Comparison of ENCODE assay signal across 33 cellular contexts in the genomic region with DNA sequence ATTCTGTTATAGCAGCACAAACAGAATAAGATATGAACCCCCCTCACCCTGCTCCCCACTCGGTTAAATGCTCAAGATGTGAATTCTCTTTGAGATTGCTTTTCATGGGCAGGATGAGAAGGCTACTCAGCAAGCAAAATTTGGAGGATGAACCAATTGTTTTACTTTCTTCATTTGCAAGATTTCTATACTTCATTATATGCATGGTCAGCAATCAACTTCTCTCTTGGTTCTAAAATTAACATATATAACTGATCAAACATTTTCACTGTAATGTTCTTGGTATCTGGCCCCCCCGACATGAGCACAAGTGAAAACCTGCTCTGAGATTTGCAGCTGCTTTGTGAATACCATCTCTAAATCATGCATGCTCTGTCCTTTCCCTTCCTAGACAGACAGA.
"Had no signal": no experiment of that assay in that cellular context is flagged by ENCODE, and none has a peak within 500 bp of the region (broad histone marks: within the 10 kb centered on the region; RNA-seq: fewer than 3 reads in every experiment).

No MANE protein-coding gene starts in this region.

- DNase-seq: activated effector memory CD4-positive, alpha-beta T cell treated with anti-CD3 and anti-CD28 coated beads, Interleukin-2, amount 50 U/mL, for 16 hours; activated effector memory CD4-positive, alpha-beta T cell treated with Interleukin-2 at 50 U/mL for 16 hours; activated gamma-delta T cell; activated gamma-delta T cell treated with Interleukin-2 at 50 U/mL for 16 hours; activated naive CD4-positive, alpha-beta T cell; activated naive CD4-positive, alpha-beta T cell treated with anti-CD3 and anti-CD28 coated beads for 36 hours; activated naive CD4-positive, alpha-beta T cell treated with anti-CD3 and anti-CD28 coated beads, Interleukin-2, amount 10 ng/mL, durations not matched to agents 7 days and 5 days; activated naive CD4-positive, alpha-beta T cell treated with anti-CD3 and anti-CD28 coated beads, Interleukin-2, amount 50 U/mL, for 16 hours; activated naive CD4-positive, alpha-beta T cell treated with Interleukin-2 at 50 U/mL for 16 hours; activated naive CD8-positive, alpha-beta T cell treated with anti-CD3 and anti-CD28 coated beads for 36 hours; activated naive CD8-positive, alpha-beta T cell treated with anti-CD3 and anti-CD28 coated beads, Interleukin-2, amount 10 ng/mL, durations not matched to agents 7 days and 5 days; activated naive CD8-positive, alpha-beta T cell treated with anti-CD3 and anti-CD28 coated beads, Interleukin-2, amount 50 U/mL, for 24 hours; activated T-cell treated with anti-CD3 and anti-CD28 coated beads, Interleukin-2, amount 50 U/mL, for 4 hours; activated T-cell treated with anti-CD3 and anti-CD28 coated beads, Interleukin-2, amount 50 U/mL, for 48 hours; activated T-cell treated with anti-CD3 and anti-CD28 coated beads, Interleukin-2, amount 50 U/mL, for 72 hours; adrenal gland; amniotic stem cell; amygdala; anterior cingulate cortex; aorta; body of pancreas; brain microvascular endothelial cell; caudate nucleus; central memory CD4-positive, alpha-beta T cell; cerebellar nuclear complex had no signal

- ATAC-seq: activated naive CD4-positive, alpha-beta T cell treated with anti-CD3 and anti-CD28 coated beads, Interleukin-2, amount 50 U/mL, for 72 hours; activated naive CD8-positive, alpha-beta T cell treated with anti-CD3 and anti-CD28 coated beads, Interleukin-2, amount 50 U/mL, for 24 hours; activated T-cell treated with anti-CD3 and anti-CD28 coated beads, Interleukin-2, amount 50 U/mL, for 4 hours; activated T-cell treated with anti-CD3 and anti-CD28 coated beads, Interleukin-2, amount 50 U/mL, for 72 hours; activated T-helper 17 cell treated with anti-CD3 and anti-CD28 coated beads, Interleukin-2, amount 50 U/mL, for 72 hours; body of pancreas had no signal

- H3K27me3 ChIP-seq: adrenal gland, ascending aorta, body of pancreas, brain microvascular endothelial cell, breast epithelium, cardiac muscle cell had no signal

- H3K27ac ChIP-seq: adrenal gland, ascending aorta, body of pancreas, brain microvascular endothelial cell, breast epithelium, cardiac muscle cell had no signal

- H3K36me3 ChIP-seq: adrenal gland, ascending aorta, brain microvascular endothelial cell, breast epithelium, cardiac muscle cell had no signal

- FAIRE-seq: astrocyte, bronchial epithelial cell, colon had no signal

- H3K4me3 ChIP-seq: adrenal gland, ascending aorta, body of pancreas, breast epithelium, cardiac muscle cell had no signal

- H3K9me3 ChIP-seq: adrenal gland, body of pancreas had no signal

- H3K4me1 ChIP-seq: ascending aorta, body of pancreas, breast epithelium had no signal
